ENCODE assay signal across 14 cellular contexts in the genomic region with DNA sequence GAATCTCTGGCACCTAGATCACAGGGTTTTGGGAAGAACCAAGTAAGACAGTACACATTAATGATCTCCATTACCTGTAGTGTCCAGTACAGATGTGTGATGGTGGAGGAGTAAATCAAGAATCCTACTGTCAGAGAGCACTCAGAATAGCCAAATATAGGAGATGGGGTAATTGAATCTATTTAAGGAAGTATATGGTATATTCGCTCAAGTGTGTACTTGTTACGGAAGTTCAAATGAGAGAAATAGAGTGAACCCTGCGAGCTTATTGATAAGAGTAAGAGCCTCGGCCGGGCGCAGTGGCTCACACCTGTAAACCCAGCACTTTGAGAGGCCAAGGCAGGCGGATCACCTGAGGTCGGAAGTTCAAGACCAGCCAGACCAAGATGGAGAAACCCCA. TPM values are rescaled to one million over a fixed set of nuclear protein-coding genes. Genes with fewer than 3 reads are reported as not detected.
DNase-seq lines count a peak whose midpoint lies in the region; ATAC-seq, FAIRE-seq and TF ChIP-seq lines count a peak whose summit lies in the region.
"Had no signal": no experiment of that assay in that cellular context is flagged by ENCODE, and none has a peak within 500 bp of the region (broad histone marks: within the 10 kb centered on the region; RNA-seq: fewer than 3 reads in every experiment).

No MANE protein-coding gene starts in this region.

- H3K4me3 ChIP-seq in KMS-11 (IDR thresholded peaks at IDR 0.05; ENCODE audit: insufficient read depth, low read depth, low read length) (no peak overlapping the region), astrocyte (ENCODE audit: insufficient read depth, low read depth, low read length) (peak overlapping the region; percentile 98), parathyroid adenoma (ENCODE audit: low read depth, low read length) (no peak overlapping the region), kidney (ENCODE audit: low read length in 2 of 2) (no peak overlapping the region)

- H3K36me3 Mint-ChIP-seq in activated CD4-positive, alpha-beta T cell treated with anti-CD3 and anti-CD28 coated beads, Interleukin-2, amount 10 ng/mL, durations not matched to agents 7 days and 5 days (ENCODE audit: low read depth): peaks cover 41% of the 10 kb centered on the region
- H3K36me3 Mint-ChIP-seq in astrocyte (ENCODE audit: low read depth, unreplicated experiment): no peaks in the 10 kb centered on the region

- H3K4me1 ChIP-seq in KMS-11 (ENCODE audit: low read depth, poor library complexity, severe bottlenecking) (peaks cover 40% of the 10 kb centered on the region), astrocyte (ENCODE audit: insufficient read depth, low read length) (peaks cover 9% of the 10 kb centered on the region), parathyroid adenoma (peaks cover 10% of the 10 kb centered on the region), kidney (ENCODE audit: control insufficient read depth in 1 of 2, insufficient read depth in 1 of 2, low read depth in 1 of 2, low read length in 2 of 2) (peaks cover 7 to 12% of the 10 kb centered on the region in 2 donors)

- POLR2A ChIA-PET in activated CD4-positive, alpha-beta T cell treated with anti-CD3 and anti-CD28 coated beads, Interleukin-2, amount 10 ng/mL, durations not matched to agents 7 days and 5 days (lab: Charles Lee): no interaction called here

- no peak overlapping the region for H3K4me3 Mint-ChIP-seq in activated CD4-positive, alpha-beta T cell treated with anti-CD3 and anti-CD28 coated beads, Interleukin-2, amount 10 ng/mL, durations not matched to agents 7 days and 5 days
- peak overlapping the region; percentile 100 for H3K4me3 Mint-ChIP-seq in astrocyte (ENCODE audit: unreplicated experiment)

- no peak for DNase-seq in activated CD4-positive, alpha-beta T cell treated with anti-CD3 and anti-CD28 coated beads, Interleukin-2, amount 10 ng/mL, durations not matched to agents 7 days and 5 days
- DNase-seq in activated CD4-positive, alpha-beta T cell treated with anti-CD3 and anti-CD28 coated beads, Interleukin-2, amount 50 U/mL, for 48 hours: no peak
- DNase-seq in astrocyte (ENCODE audit: low read depth): no peak
- no peak for DNase-seq in kidney
- no peak for DNase-seq in HCEC 1CT
- DNase-seq: adrenal gland; NCI-H226; stimulated activated CD4-positive, alpha-beta T cell treated with anti-CD3 and anti-CD28 coated beads, Interleukin-4, amount 100 ng/mL, for 4 hours; substantia nigra had no signal

- intact Hi-C loops in kidney (cut with DNase I): no loop called here

- H4K20me1 ChIP-seq in KMS-11 (ENCODE audit: insufficient read depth): no peaks in the 10 kb centered on the region; the same call in 1 of the 2 replicates
- H4K20me1 ChIP-seq in astrocyte (ENCODE audit: insufficient read depth, low read length): peaks cover 54% of the 10 kb centered on the region

- TF ChIP-seq CTCF in KMS-11 (conservative IDR thresholded peaks at IDR 0.05; ENCODE audit: low read depth, low read length) (no peak), astrocyte (IDR thresholded peaks at IDR 0.05; ENCODE audit: insufficient read depth, low read depth, low read length) (no peak), parathyroid adenoma (IDR thresholded peaks at IDR 0.05) (no peak), kidney (IDR thresholded peaks at IDR 0.05; ENCODE audit: borderline replicate concordance, extremely low read depth, insufficient read depth) (no peak)

- H2AFZ ChIP-seq in KMS-11 (ENCODE audit: low read depth) (no peak overlapping the region), astrocyte (ENCODE audit: low read depth, low read length) (no peak overlapping the region), parathyroid adenoma (no peak overlapping the region)

- H3K27ac ChIP-seq in KMS-11 (no peak overlapping the region), astrocyte (ENCODE audit: low read depth, low read length) (no peak overlapping the region), parathyroid adenoma (no peak overlapping the region), kidney (ENCODE audit: low read depth in 2 of 2, low read length in 2 of 2) (no peak overlapping the region)
- H3K27ac ChIP-seq: adrenal gland, gastroesophageal sphincter had no signal

- H3K4me1 Mint-ChIP-seq in activated CD4-positive, alpha-beta T cell treated with anti-CD3 and anti-CD28 coated beads, Interleukin-2, amount 10 ng/mL, durations not matched to agents 7 days and 5 days: peaks cover 51% of the 10 kb centered on the region
- H3K4me1 Mint-ChIP-seq in astrocyte (ENCODE audit: low read depth, unreplicated experiment): peaks cover 6% of the 10 kb centered on the region

- no peaks in the 10 kb centered on the region for H3K27me3 Mint-ChIP-seq in activated CD4-positive, alpha-beta T cell treated with anti-CD3 and anti-CD28 coated beads, Interleukin-2, amount 10 ng/mL, durations not matched to agents 7 days and 5 days
- no peaks in the 10 kb centered on the region for H3K27me3 Mint-ChIP-seq in astrocyte (ENCODE audit: low read depth, unreplicated experiment)

- H3K36me3 ChIP-seq in KMS-11 (ENCODE audit: insufficient read depth): no peaks in the 10 kb centered on the region; the same call in 1 of the 2 replicates
- H3K36me3 ChIP-seq in astrocyte (ENCODE audit: insufficient read depth, low read length): peaks cover 11% of the 10 kb centered on the region
- no peaks in the 10 kb centered on the region for H3K36me3 ChIP-seq in parathyroid adenoma (ENCODE audit: control insufficient read depth, insufficient read depth, low read length)
- H3K36me3 ChIP-seq in kidney (ENCODE audit: control insufficient read depth in 1 of 2, insufficient read depth in 2 of 2, low read length in 2 of 2): peaks cover 0 to 2% of the 10 kb centered on the region in 2 donors
- H3K36me3 ChIP-seq: adrenal gland had no signal

- H3K9me3 Mint-ChIP-seq in activated CD4-positive, alpha-beta T cell treated with anti-CD3 and anti-CD28 coated beads, Interleukin-2, amount 10 ng/mL, durations not matched to agents 7 days and 5 days: no peaks in the 10 kb centered on the region
- no peaks in the 10 kb centered on the region for H3K9me3 Mint-ChIP-seq in astrocyte (ENCODE audit: unreplicated experiment)

- H3K79me2 ChIP-seq in KMS-11 (ENCODE audit: insufficient read depth, low read depth) (peaks cover 78% of the 10 kb centered on the region), astrocyte (ENCODE audit: insufficient read depth, low read length) (peaks cover 77% of the 10 kb centered on the region), parathyroid adenoma (peaks cover 43% of the 10 kb centered on the region)

- no peak overlapping the region for H3K9ac ChIP-seq in KMS-11
- no peak overlapping the region for H3K9ac ChIP-seq in astrocyte (ENCODE audit: low read length)
- no peak overlapping the region for H3K9ac ChIP-seq in parathyroid adenoma
- no peak overlapping the region for H3K9ac ChIP-seq in kidney (ENCODE audit: low read length in 2 of 2)

- FAIRE-seq in astrocyte (lab: Jason Lieb, UNC) (no peak), kidney (lab: Jason Lieb, UNC) (no peak)

- no peak for ATAC-seq in GM21381 (IDR thresholded peaks at IDR 0.05; ENCODE audit: unreplicated experiment)
- ATAC-seq: activated CD4-positive, CD25-positive, alpha-beta regulatory T cell treated with anti-CD3 and anti-CD28 coated beads, Interleukin-2, amount 50 U/mL, for 24 hours; gastroesophageal sphincter had no signal

- H3K9me3 ChIP-seq in astrocyte (ENCODE audit: insufficient read depth, low read depth, low read length) (no peaks in the 10 kb centered on the region), parathyroid adenoma (ENCODE audit: control insufficient read depth, low read length) (no peaks in the 10 kb centered on the region), kidney (ENCODE audit: control insufficient read depth in 1 of 2, low read length in 2 of 2) (no peaks in the 10 kb centered on the region)
- H3K9me3 ChIP-seq: adrenal gland, gastroesophageal sphincter had no signal

- H3K4me2 ChIP-seq in KMS-11: peak overlapping the region; percentile 84; the same call in 1 of the 2 replicates
- peak overlapping the region; percentile 95 for H3K4me2 ChIP-seq in astrocyte (ENCODE audit: low read length)
- peak overlapping the region; percentile 82 for H3K4me2 ChIP-seq in parathyroid adenoma (ENCODE audit: low read length)

- CTCF ChIA-PET in activated CD4-positive, alpha-beta T cell treated with anti-CD3 and anti-CD28 coated beads, Interleukin-2, amount 10 ng/mL, durations not matched to agents 7 days and 5 days (lab: Charles Lee): no interaction called here

- peak overlapping the region; percentile 93 for H3K27ac Mint-ChIP-seq in activated CD4-positive, alpha-beta T cell treated with anti-CD3 and anti-CD28 coated beads, Interleukin-2, amount 10 ng/mL, durations not matched to agents 7 days and 5 days
- no peak overlapping the region for H3K27ac Mint-ChIP-seq in astrocyte (ENCODE audit: unreplicated experiment)

- H3K27me3 ChIP-seq in KMS-11 (ENCODE audit: insufficient read depth, low read depth) (no peaks in the 10 kb centered on the region), astrocyte (ENCODE audit: insufficient read depth, low read length) (no peaks in the 10 kb centered on the region), parathyroid adenoma (ENCODE audit: control insufficient read depth, insufficient read depth, low read length) (no peaks in the 10 kb centered on the region)
- H3K27me3 ChIP-seq: adrenal gland, gastroesophageal sphincter had no signal

RNA-seq across cellular contexts. Expression of a gene that starts 2.2 kb away (rescaled TPM):
- total RNA-seq in activated CD4-positive, alpha-beta T cell treated with anti-CD3 and anti-CD28 coated beads, Interleukin-2, amount 10 ng/mL, durations not matched to agents 7 days and 5 days: 100 to 1,000 TPM; 170 to 186 TPM
- total RNA-seq in astrocyte (104 and 120 TPM in 2 replicates), kidney (176 TPM)
- polyA plus RNA-seq in kidney (ENCODE audit: insufficient read depth, low read depth, low replicate concordance): 224 TPM

RNA-seq across cellular contexts. Expression of a gene that starts 2.4 kb away (rescaled TPM):
- 10 to 100 TPM in 1 of 2 experiments, 1 to 10 TPM in 1; 7.1 to 10.7 TPM for total RNA-seq in activated CD4-positive, alpha-beta T cell treated with anti-CD3 and anti-CD28 coated beads, Interleukin-2, amount 10 ng/mL, durations not matched to agents 7 days and 5 days
- total RNA-seq in astrocyte (8.4 and 8.9 TPM in 2 replicates), kidney (14.6 TPM)
- polyA plus RNA-seq in kidney (ENCODE audit: insufficient read depth, low read depth, low replicate concordance): 2.6 TPM

RNA-seq across cellular contexts. Expression of a gene that starts 37.5 kb away (rescaled TPM):
- 10 to 100 TPM; 10.9 to 12.5 TPM for total RNA-seq in activated CD4-positive, alpha-beta T cell treated with anti-CD3 and anti-CD28 coated beads, Interleukin-2, amount 10 ng/mL, durations not matched to agents 7 days and 5 days
- 8.6 and 9.7 TPM in 2 replicates for total RNA-seq in astrocyte
- 13.2 TPM for total RNA-seq in kidney
- 2.8 TPM for polyA plus RNA-seq in kidney (ENCODE audit: insufficient read depth, low read depth, low replicate concordance)
